In genomic region chr15:90203922-90204321, GRCh38 we compare ENCODE assay signal across 14 cellular contexts. TPM values are rescaled to one million over a fixed set of nuclear protein-coding genes. Genes with fewer than 3 reads are reported as not detected.
DNase-seq lines count a peak whose midpoint lies in the region; ATAC-seq, FAIRE-seq and TF ChIP-seq lines count a peak whose summit lies in the region.
"Had no signal": no experiment of that assay in that cellular context is flagged by ENCODE, and none has a peak within 500 bp of the region (broad histone marks: within the 10 kb centered on the region; RNA-seq: fewer than 3 reads in every experiment).

No MANE protein-coding gene starts in this region.

- TF ChIP-seq CTCF in A549 (IDR thresholded peaks at IDR 0.05) = no peak
- no peak for TF ChIP-seq CTCF in GM12878 (IDR thresholded peaks at IDR 0.05 in 2 of 3, conservative IDR thresholded peaks at IDR 0.05 in 1 of 3; ENCODE audit: control insufficient read depth in 2 of 3, extremely low read depth in 1 of 3, insufficient read depth in 1 of 3, low read depth in 3 of 3, low read length in 3 of 3)
- TF ChIP-seq CTCF in GM20000 (IDR thresholded peaks at IDR 0.05; ENCODE audit: extremely low read depth, missing control alignments) = no peak
- TF ChIP-seq CTCF in prostate gland (IDR thresholded peaks at IDR 0.05) = no peak

- no peak for TF ChIP-seq RAD21 in A549 (conservative IDR thresholded peaks at IDR 0.05 in 1 of 2, IDR thresholded peaks at IDR 0.05 in 1 of 2)
- TF ChIP-seq RAD21 in GM12878 (IDR thresholded peaks at IDR 0.05; ENCODE audit: insufficient read depth, low read depth, low read length) = no peak

- no peak overlapping the region for H3K9ac ChIP-seq in GM12878 (ENCODE audit: control insufficient read depth, insufficient read depth, low read length)

- BruUV-seq in GM12878 (replicated peaks; lab: Mats Ljungman, UMichigan) = no TSS peak

- H3K27me3 ChIP-seq in GM12878 (replicated peaks in 1 of 2; ENCODE audit: control insufficient read depth in 2 of 2, insufficient read depth in 2 of 2, low read length in 1 of 2) (no peaks in the 10 kb centered on the region), prostate gland (replicated peaks; ENCODE audit: insufficient read depth) (no peaks in the 10 kb centered on the region)
- H3K27me3 ChIP-seq: MG63 had no signal

- WGBS in A549 (ENCODE audit: missing lambda C conversion rate) = 81% methylated on average over 8 of the region's 8 CpGs
- WGBS in GM12878 (ENCODE audit: insufficient coverage, insufficient replicate concordance, low lambda C conversion rate, missing lambda C conversion rate) = 69% methylated on average over 8 of the region's 8 CpGs
- WGBS in prostate gland = 58% methylated on average over 7 of the region's 8 CpGs

- no peak for TF ChIP-seq POLR2A in A549 (IDR thresholded peaks at IDR 0.05; ENCODE audit: low read length)
- TF ChIP-seq POLR2A in GM12878 (IDR thresholded peaks at IDR 0.05; ENCODE audit: low read depth, low read length) = no peak
- TF ChIP-seq POLR2A in prostate gland (IDR thresholded peaks at IDR 0.05) = no peak

- H3K9me3 ChIP-seq in A549 (no peaks in the 10 kb centered on the region), GM12878 (replicated peaks; ENCODE audit: control insufficient read depth, insufficient read depth, low read length) (no peaks in the 10 kb centered on the region), prostate gland (no peaks in the 10 kb centered on the region)
- H3K9me3 ChIP-seq: MG63 had no signal

- no peak for DNase-seq in A549 (ENCODE audit: low read depth in 1 of 2, low spot score in 1 of 2)
- no peak for DNase-seq in GM12878 (ENCODE audit: low read depth, low spot score)
- DNase-seq in myocyte (ENCODE audit: low read depth) = peak; percentile 13
- no peak for DNase-seq in HT-29 (ENCODE audit: low spot score)
- DNase-seq in germinal center (ENCODE audit: low spot score) = no peak
- no peak for DNase-seq in GM20000 (ENCODE audit: low spot score)
- no peak for DNase-seq in prostate gland (ENCODE audit: low spot score)
- DNase-seq: AML-193; MG63; naive thymus-derived CD8-positive, alpha-beta T cell; stimulated activated naive CD8-positive, alpha-beta T cell treated with anti-CD3 and anti-CD28 coated beads, Interleukin-15, Interleukin-2, amounts not matched to agents 100 U/mL and 50 U/mL, for 24 hours; T-helper 2 cell had no signal

- H3K4me2 ChIP-seq in A549 = 0 out of 3 replicates have a peak overlapping the region, but pooled peaks have one; percentile 2
- H3K4me2 ChIP-seq in GM12878 (ENCODE audit: control insufficient read depth, insufficient read depth) = no peak overlapping the region

- in situ Hi-C loops in GM12878 (cut with MboI) = no loop called here

- no peaks in the 10 kb centered on the region; the same call in 1 of the 2 replicates for H3K79me2 ChIP-seq in GM12878 (ENCODE audit: control insufficient read depth, insufficient read depth, low read length)

- POLR2A ChIA-PET in A549 (lab: Yijun Ruan, JAX) (no interaction called here), GM12878 (lab: Charles Lee) (interaction anchor here (0.9 to 7.0 kb wide), 7 partner anchors 11 to 57 kb away, joined by 3 to 101 read pairs (median 8); partner anchors contain the start of genes CIB1 and GDPGP1)

- H3K36me3 ChIP-seq in GM12878 (ENCODE audit: control insufficient read depth in 2 of 2, insufficient read depth in 2 of 2, low read length in 1 of 2) (no peaks in the 10 kb centered on the region; a peak in 1 of 4 replicates), prostate gland (no peaks in the 10 kb centered on the region)

- CTCF ChIA-PET in A549 (lab: Yijun Ruan, JAX) = interaction anchor here (0.9 to 36.4 kb wide), 9 partner anchors 9 to 278 kb away, joined by 3 to 732 read pairs (median 4); partner anchors contain the start of genes CIB1, GDPGP1 and TTLL13
- CTCF ChIA-PET in GM12878 (lab: Yijun Ruan, JAX) = interaction anchor here (0.7 to 2.8 kb wide), 8 partner anchors 12 to 84 kb away, joined by 3 to 11 read pairs (median 4); no protein-coding TSS in a partner anchor

- RAD21 ChIA-PET in GM12878 (lab: Charles Lee; ENCODE audit: unreplicated experiment) = interaction anchor here (1.2 to 4.5 kb wide), 4 partner anchors 12 to 42 kb away, joined by 3 to 18 read pairs (median 8); no protein-coding TSS in a partner anchor

- SMC1A ChIA-PET in GM12878 (lab: Charles Lee; ENCODE audit: uncharacterized antibody, unreplicated experiment) = interaction anchor here (0.6 to 2.3 kb wide), 8 partner anchors 10 to 81 kb away, joined by 3 to 13 read pairs (median 4); no protein-coding TSS in a partner anchor

- H3K4me3 ChIP-seq in A549 (no peak overlapping the region), GM12878 (no peak overlapping the region), prostate gland (no peak overlapping the region)
- H3K4me3 ChIP-seq: MG63 had no signal

- no peak for TF ChIP-seq EP300 in A549 (IDR thresholded peaks at IDR 0.05)
- TF ChIP-seq EP300 in GM12878 (IDR thresholded peaks at IDR 0.05; ENCODE audit: borderline replicate concordance in 1 of 2, control insufficient read depth in 1 of 2, low read depth in 2 of 2, low read length in 2 of 2) = no peak

- H2AFZ ChIP-seq in GM12878 (ENCODE audit: control insufficient read depth, low read depth, low read length) = no peak overlapping the region

- H3K27ac ChIP-seq in A549 (peak overlapping the region in 1 of 2 experiments; percentile 10; a peak in 1 of 6 replicates), GM12878 (ENCODE audit: control insufficient read depth, insufficient read depth) (no peak overlapping the region), prostate gland (no peak overlapping the region)

- ATAC-seq in A549 (no peak), HG03439 (IDR thresholded peaks at IDR 0.05; ENCODE audit: unreplicated experiment) (peak; percentile 42), GM12878 (peak; percentile 43)
- ATAC-seq: naive thymus-derived CD8-positive, alpha-beta T cell; stimulated activated naive CD8-positive, alpha-beta T cell treated with anti-CD3 and anti-CD28 coated beads, Interleukin-15, Interleukin-2, amounts not matched to agents 100 U/mL and 50 U/mL, for 24 hours had no signal

- intact Hi-C loops in GM12878 (cut with micrococcal nuclease; ENCODE audit: unreplicated experiment) = loop anchor here (5.0 kb wide), 1 partner anchor 42 kb away; no protein-coding TSS in a partner anchor
- intact Hi-C loops in prostate gland (cut with DNase I) = no loop called here

- FAIRE-seq in A549 (lab: Jason Lieb, UNC) = no peak
- no peak for FAIRE-seq in GM12878 (lab: Jason Lieb, UNC)
- FAIRE-seq: endothelial cell of umbilical vein had no signal

- H3K4me1 ChIP-seq in A549 = peaks cover 28% of the 10 kb centered on the region
- peaks cover 14% of the 10 kb centered on the region for H3K4me1 ChIP-seq in GM12878 (ENCODE audit: control insufficient read depth, insufficient read depth, low read length)
- peaks cover 6% of the 10 kb centered on the region for H3K4me1 ChIP-seq in prostate gland (replicated peaks)

- no peaks in the 10 kb centered on the region; the same call in 1 of the 2 replicates for H4K20me1 ChIP-seq in GM12878 (ENCODE audit: control insufficient read depth, insufficient read depth)

RNA-seq across cellular contexts. Expression of gene SEMA4B, which starts 2.8 kb away (rescaled TPM):
- 45.3 and 61.0 TPM in 2 replicates for polyA plus RNA-seq in A549 (2011; rRNA removed)
- 70.7 and 85.3 TPM in 2 replicates for polyA plus RNA-seq in A549 (2012; cell fraction: cytosol; rRNA removed)
- polyA plus RNA-seq in A549 (2012; cell fraction: nucleus; rRNA removed) = 165 and 233 TPM in 2 replicates
- 39.2 to 55.6 TPM (median 47.1 TPM) in 3 replicates for polyA plus RNA-seq in A549 (2017; fragmentation: RNase III; extraction: RNeasy Plus Mini Kit Qiagen cat#74134 plus additional on column Dnase treatment)
- 66.1 and 79.1 TPM in 2 replicates for polyA minus RNA-seq in A549 (2011; rRNA and poly(A)+ RNA removed)
- 76.9 and 77.1 TPM in 2 replicates for total RNA-seq in GM12878 (2013; cell fraction: nucleolus; rRNA removed)
- 10.4 and 13.4 TPM in 2 replicates for total RNA-seq in GM12878 (2014; rRNA removed)
- 7.7 and 8.8 TPM in 2 replicates for total RNA-seq in GM12878 (2014; rRNA removed; fragmentation: Illumina TruSeq; extraction: Trizol)
- 23.5 and 26.0 TPM in 2 replicates for total RNA-seq in GM12878 (2021)
- polyA plus RNA-seq in GM12878 (2011; ENCODE audit: low read depth) = 5.7 TPM
- 3.9 and 8.7 TPM in 2 replicates for polyA plus RNA-seq in GM12878 (2011; rRNA removed)
- 9.1 and 11.6 TPM in 2 replicates for polyA plus RNA-seq in GM12878 (2011; cell fraction: cytosol; rRNA removed)
- polyA plus RNA-seq in GM12878 (2011; cell fraction: nucleus; rRNA removed) = 40.5 and 46.0 TPM in 2 replicates
- 12.4 and 13.5 TPM in 2 replicates for polyA plus RNA-seq in GM12878 (2012)
- 3.7 and 8.1 TPM in 2 replicates for polyA plus RNA-seq in GM12878 (2014; fragmentation: Illumina TruSeq; extraction: Trizol)
- polyA plus RNA-seq in GM12878 (2014; fragmentation: Nextera tagmentation; extraction: Ambion mirVana) = 1 to 10 TPM in 1 of 2 experiments, under 1 TPM in 1; 0.87 to 1.4 TPM
- 16.3 and 18.1 TPM in 2 replicates for polyA plus RNA-seq in GM12878 (2014; rRNA removed)
- polyA plus RNA-seq in GM12878 (2016; fragmentation: Nextera tagmentation; extraction: Ambion mirVana) = 10 to 100 TPM in 1 of 2 experiments, 1 to 10 TPM in 1; 10.0 to 10.8 TPM
- polyA minus RNA-seq in GM12878 (2011; rRNA and poly(A)+ RNA removed) = 18.4 and 36.0 TPM in 2 replicates
- 6.4 and 14.2 TPM in 2 replicates for polyA minus RNA-seq in GM12878 (2011; cell fraction: cytosol; rRNA and poly(A)+ RNA removed)
- 13.7 and 25.4 TPM in 2 replicates for polyA minus RNA-seq in GM12878 (2011; cell fraction: nucleus; rRNA and poly(A)+ RNA removed)
- 1.8 and 3.5 TPM in 2 replicates for total RNA-seq in myocyte
- polyA plus RNA-seq in myocyte (2012) = 2.7 TPM
- 198 and 272 TPM in 2 replicates for total RNA-seq in HT-29 (2014; rRNA removed; shearing (Covaris generic))
- total RNA-seq in prostate gland = 10 to 100 TPM; 96.1 to 99.6 TPM

RNA-seq across cellular contexts. Expression of gene CIB1, which starts 29.8 kb away (rescaled TPM):
- polyA plus RNA-seq in A549 (2011; rRNA removed) (84.1 and 130 TPM in 2 replicates), A549 (2017; fragmentation: RNase III; extraction: RNeasy Plus Mini Kit Qiagen cat#74134 plus additional on column Dnase treatment) (119 to 124 TPM (median 120 TPM) in 3 replicates), GM12878 (2011; rRNA removed) (78.5 and 155 TPM in 2 replicates), GM12878 (2014; fragmentation: Illumina TruSeq; extraction: Trizol) (42.7 and 83.0 TPM in 2 replicates), GM12878 (2014; fragmentation: Nextera tagmentation; extraction: Ambion mirVana) (10 to 100 TPM; 10.8 to 42.5 TPM), GM12878 (2014; rRNA removed) (141 and 142 TPM in 2 replicates), GM12878 (2016; fragmentation: Nextera tagmentation; extraction: Ambion mirVana) (100 to 1,000 TPM; 128 to 134 TPM)
- polyA plus RNA-seq in A549 (2012; cell fraction: cytosol; rRNA removed) = 187 and 202 TPM in 2 replicates
- 190 and 198 TPM in 2 replicates for polyA plus RNA-seq in A549 (2012; cell fraction: nucleus; rRNA removed)
- polyA minus RNA-seq in A549 (2011; rRNA and poly(A)+ RNA removed) = 47.5 and 53.3 TPM in 2 replicates
- total RNA-seq in GM12878 (2013; cell fraction: nucleolus; rRNA removed) = 10.1 and 10.3 TPM in 2 replicates
- total RNA-seq in GM12878 (2014; rRNA removed) (67.1 and 73.8 TPM in 2 replicates), GM12878 (2014; rRNA removed; fragmentation: Illumina TruSeq; extraction: Trizol) (51.4 and 53.0 TPM in 2 replicates), GM12878 (2021) (80.8 and 88.8 TPM in 2 replicates), myocyte (9.2 and 17.7 TPM in 2 replicates), prostate gland (100 to 1,000 TPM in 1 of 2 donors, 10 to 100 TPM in 1; 48.3 to 104 TPM)
- 55.1 TPM for polyA plus RNA-seq in GM12878 (2011; ENCODE audit: low read depth)
- polyA plus RNA-seq in GM12878 (2011; cell fraction: cytosol; rRNA removed) = 207 and 248 TPM in 2 replicates
- 114 and 156 TPM in 2 replicates for polyA plus RNA-seq in GM12878 (2011; cell fraction: nucleus; rRNA removed)
- polyA plus RNA-seq in GM12878 (2012) = 109 and 142 TPM in 2 replicates
- polyA minus RNA-seq in GM12878 (2011; rRNA and poly(A)+ RNA removed) = 57.2 and 93.1 TPM in 2 replicates
- polyA minus RNA-seq in GM12878 (2011; cell fraction: cytosol; rRNA and poly(A)+ RNA removed) = 17.9 and 31.4 TPM in 2 replicates
- polyA minus RNA-seq in GM12878 (2011; cell fraction: nucleus; rRNA and poly(A)+ RNA removed) = 11.7 and 13.8 TPM in 2 replicates
- polyA plus RNA-seq in myocyte (2012) = 84.0 TPM
- 165 and 178 TPM in 2 replicates for total RNA-seq in HT-29 (2014; rRNA removed; shearing (Covaris generic))

RNA-seq across cellular contexts. Expression of gene GDPGP1, which starts 30.1 kb away (rescaled TPM):
- 5.4 and 5.7 TPM in 2 replicates for polyA plus RNA-seq in A549 (2011; rRNA removed)
- polyA plus RNA-seq in A549 (2012; cell fraction: cytosol; rRNA removed) = 4.1 and 5.6 TPM in 2 replicates
- polyA plus RNA-seq in A549 (2012; cell fraction: nucleus; rRNA removed) = 7.8 and 8.5 TPM in 2 replicates
- 3.8 to 5.1 TPM (median 4.4 TPM) in 3 replicates for polyA plus RNA-seq in A549 (2017; fragmentation: RNase III; extraction: RNeasy Plus Mini Kit Qiagen cat#74134 plus additional on column Dnase treatment)
- polyA minus RNA-seq in A549 (2011; rRNA and poly(A)+ RNA removed) = 26.4 and 27.4 TPM in 2 replicates
- 14.4 and 14.8 TPM in 2 replicates for total RNA-seq in GM12878 (2013; cell fraction: nucleolus; rRNA removed)
- total RNA-seq in GM12878 (2014; rRNA removed) = 5.2 and 5.6 TPM in 2 replicates
- 2.7 and 3.5 TPM in 2 replicates for total RNA-seq in GM12878 (2014; rRNA removed; fragmentation: Illumina TruSeq; extraction: Trizol)
- 7.8 and 8.9 TPM in 2 replicates for total RNA-seq in GM12878 (2021)
- polyA plus RNA-seq in GM12878 (2011; ENCODE audit: low read depth) = 1.8 TPM
- 1.5 and 3.2 TPM in 2 replicates for polyA plus RNA-seq in GM12878 (2011; rRNA removed)
- polyA plus RNA-seq in GM12878 (2011; cell fraction: cytosol; rRNA removed) = 3.5 and 3.8 TPM in 2 replicates
- polyA plus RNA-seq in GM12878 (2011; cell fraction: nucleus; rRNA removed) = 7.7 and 7.9 TPM in 2 replicates
- polyA plus RNA-seq in GM12878 (2012) = 2.5 and 2.6 TPM in 2 replicates
- polyA plus RNA-seq in GM12878 (2014; fragmentation: Illumina TruSeq; extraction: Trizol) = 0.90 and 2.2 TPM in 2 replicates
- under 1 TPM; 0.68 to 0.85 TPM for polyA plus RNA-seq in GM12878 (2014; fragmentation: Nextera tagmentation; extraction: Ambion mirVana)
- 4.3 TPM in 2 replicates for polyA plus RNA-seq in GM12878 (2014; rRNA removed)
- 1 to 10 TPM; 2.1 to 3.8 TPM for polyA plus RNA-seq in GM12878 (2016; fragmentation: Nextera tagmentation; extraction: Ambion mirVana)
- 7.0 and 18.5 TPM in 2 replicates for polyA minus RNA-seq in GM12878 (2011; rRNA and poly(A)+ RNA removed)
- 1.7 and 4.5 TPM in 2 replicates for polyA minus RNA-seq in GM12878 (2011; cell fraction: cytosol; rRNA and poly(A)+ RNA removed)
- 13.9 and 18.6 TPM in 2 replicates for polyA minus RNA-seq in GM12878 (2011; cell fraction: nucleus; rRNA and poly(A)+ RNA removed)
- 5.2 and 11.2 TPM in 2 replicates for total RNA-seq in myocyte
- 5.1 TPM for polyA plus RNA-seq in myocyte (2012)
- total RNA-seq in HT-29 (2014; rRNA removed; shearing (Covaris generic)) = 13.7 and 15.1 TPM in 2 replicates
- total RNA-seq in prostate gland = 10 to 100 TPM; 15.4 to 21.5 TPM

RNA-seq across cellular contexts. Expression of gene TTLL13, which starts 45.4 kb away (rescaled TPM):
- polyA plus RNA-seq in A549 (2011; rRNA removed) (0.56 and 0.61 TPM in 2 replicates), A549 (2017; fragmentation: RNase III; extraction: RNeasy Plus Mini Kit Qiagen cat#74134 plus additional on column Dnase treatment) (0.17 to 0.29 TPM (median 0.24 TPM) in 3 replicates), GM12878 (2011; rRNA removed) (0.26 and 0.27 TPM in 2 replicates), GM12878 (2014; fragmentation: Illumina TruSeq; extraction: Trizol) (0.13 and 0.22 TPM in 2 replicates), GM12878 (2014; fragmentation: Nextera tagmentation; extraction: Ambion mirVana) (under 1 TPM in 1 of 2 experiments, not detected in 1; 0.03 TPM), GM12878 (2014; rRNA removed) (0.17 and 0.22 TPM in 2 replicates), GM12878 (2016; fragmentation: Nextera tagmentation; extraction: Ambion mirVana) (under 1 TPM; 0.09 to 0.32 TPM)
- polyA plus RNA-seq in A549 (2012; cell fraction: cytosol; rRNA removed) = 0.20 and 0.22 TPM in 2 replicates
- polyA plus RNA-seq in A549 (2012; cell fraction: nucleus; rRNA removed) = 0.24 and 0.28 TPM in 2 replicates
- 0.58 and 1.1 TPM in 2 replicates for polyA minus RNA-seq in A549 (2011; rRNA and poly(A)+ RNA removed)
- total RNA-seq in GM12878 (2013; cell fraction: nucleolus; rRNA removed) = 0.32 and 1.2 TPM in 2 replicates
- total RNA-seq in GM12878 (2014; rRNA removed) (0.05 and 0.11 TPM in 2 replicates), GM12878 (2014; rRNA removed; fragmentation: Illumina TruSeq; extraction: Trizol) (0.09 TPM in 1 of 2 replicates, not detected in the other), GM12878 (2021) (0.13 and 0.19 TPM in 2 replicates), myocyte (0.08 TPM in 1 of 2 replicates, not detected in the other), prostate gland (under 1 TPM in 1 of 2 donors, not detected in 1; 0.51 TPM)
- 0.16 TPM for polyA plus RNA-seq in GM12878 (2011; ENCODE audit: low read depth)
- 0.18 and 0.63 TPM in 2 replicates for polyA plus RNA-seq in GM12878 (2011; cell fraction: cytosol; rRNA removed)
- 0.34 and 1.1 TPM in 2 replicates for polyA plus RNA-seq in GM12878 (2011; cell fraction: nucleus; rRNA removed)
- 0.11 and 0.22 TPM in 2 replicates for polyA plus RNA-seq in GM12878 (2012)
- 0.15 and 0.29 TPM in 2 replicates for polyA minus RNA-seq in GM12878 (2011; rRNA and poly(A)+ RNA removed)
- not detected in 2 replicates for polyA minus RNA-seq in GM12878 (2011; cell fraction: cytosol; rRNA and poly(A)+ RNA removed)
- polyA minus RNA-seq in GM12878 (2011; cell fraction: nucleus; rRNA and poly(A)+ RNA removed) = 0.12 TPM in 1 of 2 replicates, not detected in the other
- polyA plus RNA-seq in myocyte (2012) = 0.35 TPM
- total RNA-seq in HT-29 (2014; rRNA removed; shearing (Covaris generic)) = 0.03 and 0.28 TPM in 2 replicates
- total RNA-seq: endothelial cell of umbilical vein had no signal
- polyA plus RNA-seq: naive thymus-derived CD8-positive, alpha-beta T cell had no signal

Comparison
In these comparisons a context has a peak if more than half of its experiments do, and no peak if none do; other contexts are left out.
1. ATAC-seq: peak in HG03439 (single experiment) and GM12878 (single experiment); none in A549 (0 of 2).
2. Of the 24 proteins assayed by ChIP-seq in both GM12878 and A549: peak only in GM12878: BHLHE40; only in A549: none; in both: none; in neither: 23.